Comparison of ENCODE assay signal across 13 cellular contexts in genomic region chr22:46753761-46754109, GRCh38. TPM values are rescaled to one million over a fixed set of nuclear protein-coding genes. Genes with fewer than 3 reads are reported as not detected.
DNase-seq lines count a peak whose midpoint lies in the region; ATAC-seq, FAIRE-seq and TF ChIP-seq lines count a peak whose summit lies in the region.
"Had no signal": no experiment of that assay in that cellular context is flagged by ENCODE, and none has a peak within 500 bp of the region (broad histone marks: within the 10 kb centered on the region; RNA-seq: fewer than 3 reads in every experiment).

No MANE protein-coding gene starts in this region.

- WGBS in GM23248 (ENCODE audit: low coverage in 1 of 2, low lambda C conversion rate in 2 of 2, missing lambda C conversion rate in 2 of 2), 2 experiments = 44 to 47% methylated on average over 4 of the region's 4 CpGs
- WGBS in K562 (ENCODE audit: insufficient coverage, low coverage, missing lambda C conversion rate) = 33% methylated on average over 2 of the region's 4 CpGs
- WGBS in HepG2 (ENCODE audit: low lambda C conversion rate) = 73% methylated on average over 2 of the region's 4 CpGs
- WGBS in spleen, 5 donors = 52 to 85% (median 71%) methylated on average over 4 of the region's 4 CpGs

- H3K4me3 ChIP-seq in GM23248 = peak overlapping the region; percentile 34
- H3K4me3 ChIP-seq in K562 = no peak overlapping the region
- H3K4me3 ChIP-seq in HepG2 (replicated peaks in 1 of 3; ENCODE audit: insufficient read depth in 1 of 3, low read depth in 2 of 3, low read length in 3 of 3) = peak overlapping the region; percentile 0 to 51 (median 12); a peak in 4 of 6 replicates
- peak overlapping the region in 1 of 8 donors; percentile 53 for H3K4me3 ChIP-seq in spleen

- no peaks in the 10 kb centered on the region for H3K79me2 ChIP-seq in GM23248 (ENCODE audit: insufficient read depth)
- H3K79me2 ChIP-seq in K562 (ENCODE audit: control insufficient read depth, insufficient read depth, low read length) = no peaks in the 10 kb centered on the region
- H3K79me2 ChIP-seq in HepG2 (ENCODE audit: insufficient read depth, low read length) = no peaks in the 10 kb centered on the region

- POLR2A ChIA-PET in K562 (lab: Yijun Ruan, JAX) (interaction anchor here (0.6 to 4.0 kb wide), 4 partner anchors 8 to 298 kb away, joined by 3 to 27 read pairs (median 3); partner anchors contain the start of gene TBC1D22A), HepG2 (lab: Yijun Ruan, JAX) (interaction anchor here (0.6 to 3.1 kb wide), 12 partner anchors 9 to 192 kb away, joined by 3 to 42 read pairs (median 6); partner anchors contain the start of gene TBC1D22A)

- H3K27me3 ChIP-seq in GM23248 (replicated peaks; ENCODE audit: insufficient read depth) (no peaks in the 10 kb centered on the region), K562 (ENCODE audit: control insufficient read depth in 2 of 2, insufficient read depth in 2 of 2, low read length in 2 of 2) (no peaks in the 10 kb centered on the region), HepG2 (ENCODE audit: control insufficient read depth in 1 of 2, insufficient read depth in 2 of 2, low read length in 2 of 2) (peaks cover 0 to 2% of the 10 kb centered on the region in 2 experiments; a peak in 2 of 5 replicates), spleen (replicated peaks in 1 of 7) (no peaks in the 10 kb centered on the region)

- TF ChIP-seq POLR2A in K562 (conservative IDR thresholded peaks at IDR 0.05) (no peak), HepG2 (IDR thresholded peaks at IDR 0.05; ENCODE audit: insufficient read depth in 1 of 2, low read depth in 2 of 2, low read length in 2 of 2) (no peak), spleen (IDR thresholded peaks at IDR 0.05) (no peak)

- TF ChIP-seq EP300 in K562 (IDR thresholded peaks at IDR 0.05; ENCODE audit: low read length) (no peak), HepG2 (IDR thresholded peaks at IDR 0.05; ENCODE audit: low read depth in 2 of 2, low read length in 2 of 2) (no peak), HepG2 (CRISPR knock-in tag; IDR thresholded peaks at IDR 0.05; ENCODE audit: borderline replicate concordance) (no peak)

- H3K9ac ChIP-seq in GM23248 = peak overlapping the region; percentile 80
- peak overlapping the region; percentile 73 to 74; a peak in 3 of 4 replicates for H3K9ac ChIP-seq in K562 (ENCODE audit: insufficient read depth in 1 of 2, low read depth in 2 of 2, low read length in 2 of 2)
- H3K9ac ChIP-seq in HepG2 (ENCODE audit: insufficient read depth, low read depth, low read length) = peak overlapping the region; percentile 63

- TF ChIP-seq RAD21 in K562 (CRISPR knock-in tag; conservative IDR thresholded peaks at IDR 0.05 in 1 of 2, IDR thresholded peaks at IDR 0.05 in 1 of 2) (no peak), HepG2 (CRISPR knock-in tag; IDR thresholded peaks at IDR 0.05) (no peak)

- BruUV-seq in K562 (replicated peaks; lab: Mats Ljungman, UMichigan) (no TSS peak), HepG2 (replicated peaks; lab: Mats Ljungman, UMichigan) (no TSS peak)

- TF ChIP-seq CTCF in K562 (IDR thresholded peaks at IDR 0.05 in 2 of 3, conservative IDR thresholded peaks at IDR 0.05 in 1 of 3; ENCODE audit: insufficient read depth in 2 of 3, low read depth in 1 of 3, low read length in 3 of 3) (no peak), HepG2 (CRISPR knock-in tag; IDR thresholded peaks at IDR 0.05) (no peak), spleen (IDR thresholded peaks at IDR 0.05 in 8 of 11, conservative IDR thresholded peaks at IDR 0.05 in 3 of 11) (no peak)

- H4K20me1 ChIP-seq in GM23248 (ENCODE audit: insufficient read depth) (no peaks in the 10 kb centered on the region), K562 (replicated peaks; ENCODE audit: control insufficient read depth, insufficient read depth, low read length) (no peaks in the 10 kb centered on the region), HepG2 (ENCODE audit: insufficient read depth, low read length) (no peaks in the 10 kb centered on the region)

- no peaks in the 10 kb centered on the region for H3K9me3 ChIP-seq in GM23248 (ENCODE audit: low read depth)
- peaks cover 10% of the 10 kb centered on the region for H3K9me3 ChIP-seq in K562 (replicated peaks; ENCODE audit: control insufficient read depth, insufficient read depth, low read depth, low read length)
- peaks cover 8% of the 10 kb centered on the region for H3K9me3 ChIP-seq in HepG2 (ENCODE audit: low read length)
- peaks cover 0 to 15% (median 13%) of the 10 kb centered on the region in 8 donors for H3K9me3 ChIP-seq in spleen

- H3K36me3 ChIP-seq in GM23248 (ENCODE audit: low read depth) (no peaks in the 10 kb centered on the region), K562 (ENCODE audit: control insufficient read depth, insufficient read depth, low read length) (no peaks in the 10 kb centered on the region), HepG2 (replicated peaks in 1 of 2; ENCODE audit: control insufficient read depth in 1 of 2, insufficient read depth in 2 of 2, low read length in 2 of 2) (no peaks in the 10 kb centered on the region), spleen (no peaks in the 10 kb centered on the region)

- DNase-seq in GM23248 (no peak), K562 (ENCODE audit: extremely low read depth in 1 of 4, low spot score in 3 of 4) (no peak), HepG2 (ENCODE audit: low spot score) (no peak), spleen (no peak), GDM1 (lab: John Stamatoyannopoulos, UW) (no peak), NCI-H1092 (lab: John Stamatoyannopoulos, UW) (no peak), NCI-H2171 (lab: John Stamatoyannopoulos, UW) (no peak)
- DNase-seq: activated naive CD4-positive, alpha-beta T cell treated with anti-CD3 and anti-CD28 coated beads, Interleukin-2, amount 50 U/mL, for 16 hours; NCI-H2029 treated with DMSO at 0.1 percent for 48 hours had no signal

- in situ Hi-C loops in GM23248 (cut with MboI) (no loop called here), K562 (cut with MboI) (no loop called here), HepG2 (cut with HindIII; ENCODE audit: extremely low pct_ligation_motif_present, low pct_unique_long_range_greater_than_20kb) (no loop called here)

- H3K4me1 ChIP-seq in GM23248 (ENCODE audit: insufficient read depth) (peaks cover 34% of the 10 kb centered on the region), K562 (replicated peaks in 1 of 2; ENCODE audit: control insufficient read depth in 2 of 2, insufficient read depth in 2 of 2, low read length in 2 of 2) (peaks cover 17 to 25% of the 10 kb centered on the region in 2 experiments), HepG2 (ENCODE audit: insufficient read depth, low read length) (peaks cover 58% of the 10 kb centered on the region), spleen (peaks cover 31 to 83% (median 64%) of the 10 kb centered on the region in 6 donors)

- CTCF ChIA-PET in K562 (lab: Yijun Ruan, JAX; ENCODE audit: low intra/inter-chr PET ratio) = no interaction called here
- CTCF ChIA-PET in HepG2 (lab: Yijun Ruan, JAX; ENCODE audit: low intra/inter-chr PET ratio, low total read pairs) = no interaction called here

- H2AFZ ChIP-seq in GM23248 (peak overlapping the region; percentile 70), K562 (ENCODE audit: low read depth, low read length) (peak overlapping the region; percentile 97), HepG2 (ENCODE audit: low read length) (no peak overlapping the region)

- peak overlapping the region; percentile 98 for H3K27ac ChIP-seq in GM23248
- peak overlapping the region; percentile 99 for H3K27ac ChIP-seq in K562 (ENCODE audit: extremely low read depth, low read depth, low read length)
- peak overlapping the region; percentile 78 for H3K27ac ChIP-seq in HepG2 (ENCODE audit: extremely low read length, insufficient read depth, low read length)
- H3K27ac ChIP-seq in spleen = peak overlapping the region; percentile 36 to 95 (median 92)

- FAIRE-seq in K562 (lab: Jason Lieb, UNC) (no peak), HepG2 (lab: Jason Lieb, UNC) (no peak)
- FAIRE-seq: D721Med, endometrium, islet of Langerhans had no signal

- ATAC-seq in K562 (no peak), HepG2 (no peak), HG03378 (IDR thresholded peaks at IDR 0.05; ENCODE audit: unreplicated experiment) (no peak)

- peaks cover 20% of the 10 kb centered on the region for H3F3A ChIP-seq in GM23248 (ENCODE audit: insufficient read depth)

- intact Hi-C loops in K562 (cut with micrococcal nuclease) (no loop called here), HepG2 (cut with micrococcal nuclease; ENCODE audit: unreplicated experiment) (loop anchor here (2.0 kb wide), 1 partner anchor 15 kb away; the partner anchor contains the start of gene CERK), spleen (cut with DNase I; ENCODE audit: low total_unique reads) (no loop called here)

- H3K9me2 ChIP-seq in GM23248 (ENCODE audit: insufficient read depth) = no peaks in the 10 kb centered on the region

- H3K9me1 ChIP-seq in K562 (ENCODE audit: control insufficient read depth, insufficient read depth, low read length) = no peaks in the 10 kb centered on the region

- peak overlapping the region; percentile 77 for H3K4me2 ChIP-seq in GM23248 (ENCODE audit: unreplicated experiment)
- H3K4me2 ChIP-seq in K562 (ENCODE audit: insufficient read depth, low read length) = peak overlapping the region; percentile 84
- peak overlapping the region; percentile 79 for H3K4me2 ChIP-seq in HepG2 (ENCODE audit: low read depth, low read length)

RNA-seq across cellular contexts. Expression of gene TBC1D22A, which starts 8.7 kb away (rescaled TPM):
- 12.3 and 13.3 TPM in 2 replicates for total RNA-seq in GM23248 (2014; rRNA removed; shearing (Covaris generic))
- polyA plus RNA-seq in GM23248 (2016; fragmentation: Nextera tagmentation; extraction: Ambion mirVana) (16.9 and 17.9 TPM in 2 replicates), K562 (2011; rRNA removed) (7.5 and 10.0 TPM in 2 replicates), K562 (2014; fragmentation: Illumina TruSeq; extraction: Trizol) (5.6 and 5.8 TPM in 2 replicates), K562 (2014; fragmentation: Nextera tagmentation; extraction: Ambion mirVana) (under 1 TPM; 0.20 to 0.34 TPM), K562 (2014; rRNA removed) (7.1 and 7.9 TPM in 2 replicates), HepG2 (2011; rRNA removed) (17.5 and 18.0 TPM in 2 replicates), spleen (10 to 100 TPM; 17.2 to 34.0 (median 25.9) TPM)
- 31.5 and 43.3 TPM in 2 replicates for total RNA-seq in K562 (2011; cell fraction: chromatin; rRNA removed; ENCODE audit: low replicate concordance)
- 21.1 and 22.2 TPM in 2 replicates for total RNA-seq in K562 (2011; cell fraction: nucleolus; rRNA removed)
- 21.2 and 22.4 TPM in 2 replicates for total RNA-seq in K562 (2011; cell fraction: nucleoplasm; rRNA removed)
- total RNA-seq in K562 (2014; rRNA removed) (5.2 and 8.2 TPM in 2 replicates), K562 (2014; rRNA removed; fragmentation: Illumina TruSeq; extraction: Trizol) (1.9 and 2.4 TPM in 2 replicates), K562 (2015; rRNA removed; fragmentation: Illumina TruSeq; extraction: Trizol) (3.1 and 3.3 TPM in 2 replicates), K562 (2021) (11.5 and 12.6 TPM in 2 replicates), HepG2 (2016; rRNA removed; fragmentation: Illumina TruSeq; extraction: Trizol) (17.3 and 17.6 TPM in 2 replicates), spleen (10 to 100 TPM; 40.1 to 66.9 (median 54.8) TPM)
- polyA plus RNA-seq in K562 (2011; cell fraction: cytosol; rRNA removed) = 7.8 and 8.5 TPM in 2 replicates
- 9.0 and 10.7 TPM in 2 replicates for polyA plus RNA-seq in K562 (2011; cell fraction: nucleus; rRNA removed)
- polyA plus RNA-seq in K562 (2012) = 8.6 and 10.2 TPM in 2 replicates
- polyA minus RNA-seq in K562 (2011; rRNA and poly(A)+ RNA removed) = 8.5 and 9.0 TPM in 2 replicates
- polyA minus RNA-seq in K562 (2011; cell fraction: cytosol; rRNA and poly(A)+ RNA removed) = 5.6 and 15.4 TPM in 2 replicates
- polyA minus RNA-seq in K562 (2011; cell fraction: nucleus; rRNA and poly(A)+ RNA removed) = 7.1 and 12.8 TPM in 2 replicates
- total RNA-seq in HepG2 (2016; cell fraction: cytosol; rRNA removed; fragmentation: Illumina TruSeq; extraction: Trizol; ENCODE audit: low read depth) = 13.6 and 13.8 TPM in 2 replicates
- 14.5 and 18.0 TPM in 2 replicates for total RNA-seq in HepG2 (2016; cell fraction: insoluble cytoplasmic fraction; rRNA removed; fragmentation: Illumina TruSeq; extraction: Trizol)
- 15.2 and 19.7 TPM in 2 replicates for total RNA-seq in HepG2 (2016; cell fraction: membrane; rRNA removed; fragmentation: Illumina TruSeq; extraction: Trizol)
- 11.0 and 13.2 TPM in 2 replicates for total RNA-seq in HepG2 (2016; cell fraction: nucleus; rRNA removed; fragmentation: Illumina TruSeq; extraction: Trizol)
- 16.4 and 18.2 TPM in 2 replicates for polyA plus RNA-seq in HepG2 (2011; cell fraction: cytosol; rRNA removed)
- 14.2 and 18.7 TPM in 2 replicates for polyA plus RNA-seq in HepG2 (2011; cell fraction: nucleus; rRNA removed)
- 12.4 and 15.2 TPM in 2 replicates for polyA plus RNA-seq in HepG2 (2012)
- 7.7 and 9.5 TPM in 2 replicates for polyA plus RNA-seq in HepG2 (2016; cell fraction: cytosol; fragmentation: Illumina TruSeq; extraction: Trizol; ENCODE audit: low read depth)
- 17.3 and 21.6 TPM in 2 replicates for polyA plus RNA-seq in HepG2 (2016; cell fraction: insoluble cytoplasmic fraction; fragmentation: Illumina TruSeq; extraction: Trizol; ENCODE audit: low read depth)
- polyA plus RNA-seq in HepG2 (2016; cell fraction: membrane; fragmentation: Illumina TruSeq; extraction: Trizol; ENCODE audit: low read depth) = 14.3 and 16.8 TPM in 2 replicates
- 13.4 and 13.5 TPM in 2 replicates for polyA plus RNA-seq in HepG2 (2016; cell fraction: nucleus; fragmentation: Illumina TruSeq; extraction: Trizol; ENCODE audit: insufficient read depth, low read depth)
- 14.2 and 23.5 TPM in 2 replicates for polyA minus RNA-seq in HepG2 (2011; rRNA and poly(A)+ RNA removed; ENCODE audit: low replicate concordance)
- polyA minus RNA-seq in HepG2 (2011; cell fraction: cytosol; rRNA and poly(A)+ RNA removed) = 11.9 and 12.0 TPM in 2 replicates
- polyA minus RNA-seq in HepG2 (2011; cell fraction: nucleus; rRNA and poly(A)+ RNA removed) = 21.5 and 22.0 TPM in 2 replicates

RNA-seq across cellular contexts. Expression of gene CERK, which starts 15.7 kb away (rescaled TPM):
- total RNA-seq in GM23248 (2014; rRNA removed; shearing (Covaris generic)) = 45.1 and 45.4 TPM in 2 replicates
- 24.3 and 25.3 TPM in 2 replicates for polyA plus RNA-seq in GM23248 (2016; fragmentation: Nextera tagmentation; extraction: Ambion mirVana)
- 19.9 and 29.6 TPM in 2 replicates for total RNA-seq in K562 (2011; cell fraction: chromatin; rRNA removed; ENCODE audit: low replicate concordance)
- 16.8 and 18.6 TPM in 2 replicates for total RNA-seq in K562 (2011; cell fraction: nucleolus; rRNA removed)
- 22.0 and 23.9 TPM in 2 replicates for total RNA-seq in K562 (2011; cell fraction: nucleoplasm; rRNA removed)
- total RNA-seq in K562 (2014; rRNA removed) = 10.7 and 12.2 TPM in 2 replicates
- 7.3 and 8.0 TPM in 2 replicates for total RNA-seq in K562 (2014; rRNA removed; fragmentation: Illumina TruSeq; extraction: Trizol)
- total RNA-seq in K562 (2015; rRNA removed; fragmentation: Illumina TruSeq; extraction: Trizol) = 14.5 and 14.9 TPM in 2 replicates
- total RNA-seq in K562 (2021) = 9.9 and 12.5 TPM in 2 replicates
- 11.8 and 12.7 TPM in 2 replicates for polyA plus RNA-seq in K562 (2011; rRNA removed)
- polyA plus RNA-seq in K562 (2011; cell fraction: cytosol; rRNA removed) = 10.9 and 13.7 TPM in 2 replicates
- polyA plus RNA-seq in K562 (2011; cell fraction: nucleus; rRNA removed) = 9.6 and 10.3 TPM in 2 replicates
- 10.9 and 13.1 TPM in 2 replicates for polyA plus RNA-seq in K562 (2012)
- polyA plus RNA-seq in K562 (2014; fragmentation: Illumina TruSeq; extraction: Trizol) = 8.0 and 8.7 TPM in 2 replicates
- 1 to 10 TPM; 1.1 to 1.3 TPM for polyA plus RNA-seq in K562 (2014; fragmentation: Nextera tagmentation; extraction: Ambion mirVana)
- polyA plus RNA-seq in K562 (2014; rRNA removed) = 8.3 and 8.6 TPM in 2 replicates
- polyA minus RNA-seq in K562 (2011; rRNA and poly(A)+ RNA removed) = 13.6 and 15.8 TPM in 2 replicates
- 9.7 and 12.5 TPM in 2 replicates for polyA minus RNA-seq in K562 (2011; cell fraction: cytosol; rRNA and poly(A)+ RNA removed)
- 6.2 and 12.6 TPM in 2 replicates for polyA minus RNA-seq in K562 (2011; cell fraction: nucleus; rRNA and poly(A)+ RNA removed)
- 40.3 and 41.8 TPM in 2 replicates for total RNA-seq in HepG2 (2016; rRNA removed; fragmentation: Illumina TruSeq; extraction: Trizol)
- total RNA-seq in HepG2 (2016; cell fraction: cytosol; rRNA removed; fragmentation: Illumina TruSeq; extraction: Trizol; ENCODE audit: low read depth) = 33.8 and 34.8 TPM in 2 replicates
- total RNA-seq in HepG2 (2016; cell fraction: insoluble cytoplasmic fraction; rRNA removed; fragmentation: Illumina TruSeq; extraction: Trizol) = 36.2 and 38.6 TPM in 2 replicates
- 63.0 and 65.4 TPM in 2 replicates for total RNA-seq in HepG2 (2016; cell fraction: membrane; rRNA removed; fragmentation: Illumina TruSeq; extraction: Trizol)
- 26.0 and 34.7 TPM in 2 replicates for total RNA-seq in HepG2 (2016; cell fraction: nucleus; rRNA removed; fragmentation: Illumina TruSeq; extraction: Trizol)
- polyA plus RNA-seq in HepG2 (2011; rRNA removed) = 41.9 and 49.5 TPM in 2 replicates
- 38.6 and 42.2 TPM in 2 replicates for polyA plus RNA-seq in HepG2 (2011; cell fraction: cytosol; rRNA removed)
- 42.7 and 45.1 TPM in 2 replicates for polyA plus RNA-seq in HepG2 (2011; cell fraction: nucleus; rRNA removed)
- polyA plus RNA-seq in HepG2 (2012) = 38.6 and 44.4 TPM in 2 replicates
- polyA plus RNA-seq in HepG2 (2016; cell fraction: cytosol; fragmentation: Illumina TruSeq; extraction: Trizol; ENCODE audit: low read depth) = 31.4 and 34.6 TPM in 2 replicates
- polyA plus RNA-seq in HepG2 (2016; cell fraction: insoluble cytoplasmic fraction; fragmentation: Illumina TruSeq; extraction: Trizol; ENCODE audit: low read depth) = 32.4 and 37.2 TPM in 2 replicates
- polyA plus RNA-seq in HepG2 (2016; cell fraction: membrane; fragmentation: Illumina TruSeq; extraction: Trizol; ENCODE audit: low read depth) = 47.9 and 48.5 TPM in 2 replicates
- 42.2 and 46.3 TPM in 2 replicates for polyA plus RNA-seq in HepG2 (2016; cell fraction: nucleus; fragmentation: Illumina TruSeq; extraction: Trizol; ENCODE audit: insufficient read depth, low read depth)
- 29.1 and 59.9 TPM in 2 replicates for polyA minus RNA-seq in HepG2 (2011; rRNA and poly(A)+ RNA removed; ENCODE audit: low replicate concordance)
- polyA minus RNA-seq in HepG2 (2011; cell fraction: cytosol; rRNA and poly(A)+ RNA removed) = 26.6 and 33.8 TPM in 2 replicates
- polyA minus RNA-seq in HepG2 (2011; cell fraction: nucleus; rRNA and poly(A)+ RNA removed) = 39.4 and 41.5 TPM in 2 replicates
- 10 to 100 TPM; 31.3 to 47.1 (median 40.6) TPM for total RNA-seq in spleen
- 10 to 100 TPM; 13.7 to 17.1 (median 14.5) TPM for polyA plus RNA-seq in spleen
